Comparison of ENCODE assay signal across 22 cellular contexts in the genomic region with DNA sequence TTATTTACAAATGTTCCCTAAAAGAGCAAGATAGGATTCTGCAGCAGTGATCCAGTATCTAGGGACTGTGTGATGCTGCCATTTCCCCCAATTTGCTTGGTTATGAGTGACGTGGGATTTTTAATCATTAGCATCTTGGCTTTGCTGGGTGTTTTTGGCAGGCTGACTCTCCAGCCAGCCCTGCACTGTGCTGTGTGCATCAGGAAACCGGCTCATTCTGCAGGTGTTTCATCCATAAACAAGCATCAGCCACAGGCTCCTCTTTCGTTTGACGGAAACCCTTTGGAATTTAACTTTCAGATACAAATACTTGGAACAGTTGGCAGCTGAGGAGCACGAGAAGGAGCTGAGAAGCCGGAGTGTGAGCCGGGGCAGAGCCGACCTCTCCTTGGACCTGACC.
A peak's percentile ranks its signal among the peaks of the same experiment; 100 is the strongest.
DNase-seq lines count a peak whose midpoint lies in the region; ATAC-seq and TF ChIP-seq lines count a peak whose summit lies in the region.
"Had no signal": no experiment of that assay in that cellular context is flagged by ENCODE, and none has a peak within 500 bp of the region (broad histone marks: within the 10 kb centered on the region; RNA-seq: fewer than 3 reads in every experiment).

No MANE protein-coding gene starts in this region.

- peaks cover 41% of the 10 kb centered on the region for H3K4me1 Mint-ChIP-seq in brain

- no peak overlapping the region for H2AK5ac ChIP-seq in neuronal stem cell (ENCODE audit: low read depth, low read length)

- no peak overlapping the region for H2AFZ ChIP-seq in neuronal stem cell (ENCODE audit: low read length)

- H3K9ac ChIP-seq in neuronal stem cell (ENCODE audit: low read depth, low read length, poor library complexity), result no peak overlapping the region

- H3K27me3 ChIP-seq in neuronal stem cell (ENCODE audit: control insufficient read depth in 3 of 3, insufficient read depth in 3 of 3, low read depth in 1 of 3, low read length in 3 of 3) (no peaks in the 10 kb centered on the region), upper lobe of right lung (no peaks in the 10 kb centered on the region)
- H3K27me3 ChIP-seq: MG63 had no signal

- H3K4me1 ChIP-seq in neuronal stem cell (ENCODE audit: control insufficient read depth in 2 of 2, insufficient read depth in 1 of 2, low read depth in 1 of 2, low read length in 2 of 2), result peaks cover 0 to 1% of the 10 kb centered on the region in 2 donors
- H3K4me1 ChIP-seq in upper lobe of right lung, result peaks cover 3% of the 10 kb centered on the region

- peaks cover 15% of the 10 kb centered on the region for H3K36me3 Mint-ChIP-seq in brain
- H3K36me3 Mint-ChIP-seq: memory B cell had no signal

- no peak overlapping the region for H3K14ac ChIP-seq in neuronal stem cell (ENCODE audit: low read length)

- peak overlapping the region in 3 of 5 experiments; percentile 15 to 49 (median 44) for H3K27ac Mint-ChIP-seq in brain
- H3K27ac Mint-ChIP-seq: activated T-helper 2 cell treated with anti-CD3 and anti-CD28 coated beads, Interferon-gamma antibody, Interleukin-2, Interleukin-4, amounts not matched to agents 10 μg/mL and 5 μg/mL and 100 μg/mL, durations not matched to agents 14 hours and 24 hours and 36 hours; memory B cell; T-helper 17 cell had no signal

- no peaks in the 10 kb centered on the region for H3K79me1 ChIP-seq in neuronal stem cell (ENCODE audit: low read depth, low read length)

- POLR2A ChIA-PET in HEK293T (lab: Yijun Ruan, JAX), result no interaction called here

- no peak for ATAC-seq in upper lobe of right lung
- ATAC-seq: activated CD4-positive, CD25-positive, alpha-beta regulatory T cell treated with anti-CD3 and anti-CD28 coated beads, Interleukin-2, amount 50 U/mL, for 24 hours; HepG2; T-helper 17 cell had no signal

- H3K27me3 Mint-ChIP-seq in brain, result no peaks in the 10 kb centered on the region

- TF ChIP-seq CTCF in brain (conservative IDR thresholded peaks at IDR 0.05), result no peak
- TF ChIP-seq CTCF in upper lobe of right lung (IDR thresholded peaks at IDR 0.05), result no peak

- H3K36me3 ChIP-seq in neuronal stem cell (replicated peaks in 1 of 2; ENCODE audit: control insufficient read depth in 2 of 2, insufficient read depth in 2 of 2, low read length in 2 of 2), result peaks cover 5 to 67% of the 10 kb centered on the region in 2 donors
- no peaks in the 10 kb centered on the region for H3K36me3 ChIP-seq in upper lobe of right lung
- H3K36me3 ChIP-seq: MG63 had no signal

- peak overlapping the region; percentile 25 for H3K23ac ChIP-seq in neuronal stem cell (ENCODE audit: low read depth, low read length, poor library complexity)

- H3K4me3 Mint-ChIP-seq in brain, result peak overlapping the region in 1 of 5 experiments; percentile 27
- H3K4me3 Mint-ChIP-seq: memory B cell, neural crest cell, T-helper 17 cell had no signal

- H3K9me3 ChIP-seq in neuronal stem cell (replicated peaks in 1 of 2; ENCODE audit: control insufficient read depth in 2 of 2, insufficient read depth in 1 of 2, low read depth in 1 of 2, low read length in 2 of 2), result peaks cover 0 to 1% of the 10 kb centered on the region in 2 donors
- H3K9me3 ChIP-seq in upper lobe of right lung, result no peaks in the 10 kb centered on the region
- H3K9me3 ChIP-seq: MG63 had no signal

- DNase-seq in AG08395 (ENCODE audit: low spot score) (peak; percentile 35), HEK293T (ENCODE audit: extremely low spot score) (peak; percentile 2), neuronal stem cell (ENCODE audit: low spot score) (no peak), upper lobe of right lung (no peak), caudate nucleus (lab: John Stamatoyannopoulos, UW) (no peak), medulla oblongata (ENCODE audit: extremely low spot score) (no peak), cerebellar cortex (ENCODE audit: low spot score) (no peak)
- DNase-seq: COR-L47; head of caudate nucleus; MG63; NCI-H1694; NCI-H446; retina; Right ventricle myocardium superior; stimulated activated naive CD4-positive, alpha-beta T cell treated with Interleukin-2 at 50 U/mL for 16 hours; T-helper 17 cell had no signal

- no peak overlapping the region for H4K8ac ChIP-seq in neuronal stem cell (ENCODE audit: low read depth, low read length)

- no peak overlapping the region for H3K4me2 ChIP-seq in neuronal stem cell (ENCODE audit: insufficient read depth, low read length, poor library complexity, severe bottlenecking)

- H2BK15ac ChIP-seq in neuronal stem cell (ENCODE audit: low read length), result no peak overlapping the region

- no peak overlapping the region for H2BK12ac ChIP-seq in neuronal stem cell (ENCODE audit: low read length)

- intact Hi-C loops in upper lobe of right lung (cut with DNase I), result no loop called here

- H3K4me3 ChIP-seq in neuronal stem cell (ENCODE audit: low read length in 2 of 2) (no peak overlapping the region), upper lobe of right lung (no peak overlapping the region)
- H3K4me3 ChIP-seq: MG63 had no signal

- H2BK5ac ChIP-seq in neuronal stem cell (ENCODE audit: low read length), result no peak overlapping the region

- no peaks in the 10 kb centered on the region for H3K9me3 Mint-ChIP-seq in brain
- H3K9me3 Mint-ChIP-seq: activated T-helper 2 cell treated with anti-CD3 and anti-CD28 coated beads, Interferon-gamma antibody, Interleukin-2, Interleukin-4, amounts not matched to agents 10 μg/mL and 5 μg/mL and 100 μg/mL, durations not matched to agents 14 hours and 24 hours and 36 hours; memory B cell; neural crest cell had no signal

- CTCF ChIA-PET in HEK293T (lab: Yijun Ruan, JAX), result no interaction called here

- no peak overlapping the region for H3K18ac ChIP-seq in neuronal stem cell (ENCODE audit: low read length)

- H3K4ac ChIP-seq in neuronal stem cell (ENCODE audit: low read length), result no peak overlapping the region

- no peak overlapping the region for H2BK120ac ChIP-seq in neuronal stem cell (ENCODE audit: low read depth, low read length)

- WGBS in neuronal stem cell (ENCODE audit: extremely low coverage in 2 of 2, insufficient read length in 2 of 2, insufficient replicate concordance in 1 of 2), 2 donors, result no CpG with 5 or more reads among the region's 8 CpGs

- H4K91ac ChIP-seq in neuronal stem cell (ENCODE audit: low read depth, low read length, poor library complexity), result no peak overlapping the region

- H3K27ac ChIP-seq in neuronal stem cell (replicated peaks; ENCODE audit: low read length) (no peak overlapping the region), upper lobe of right lung (no peak overlapping the region), caudate nucleus (ENCODE audit: low read depth, low read length) (no peak overlapping the region)

TF ChIP-seq in HEK293T, 16 proteins besides CTCF, POLR2A, EP300 and RAD21:
- TF ChIP-seq SUZ12 (IDR thresholded peaks at IDR 0.05) (no peak), NFRKB (IDR thresholded peaks at IDR 0.05) (no peak)
- TF ChIP-seq, protein P1, sequence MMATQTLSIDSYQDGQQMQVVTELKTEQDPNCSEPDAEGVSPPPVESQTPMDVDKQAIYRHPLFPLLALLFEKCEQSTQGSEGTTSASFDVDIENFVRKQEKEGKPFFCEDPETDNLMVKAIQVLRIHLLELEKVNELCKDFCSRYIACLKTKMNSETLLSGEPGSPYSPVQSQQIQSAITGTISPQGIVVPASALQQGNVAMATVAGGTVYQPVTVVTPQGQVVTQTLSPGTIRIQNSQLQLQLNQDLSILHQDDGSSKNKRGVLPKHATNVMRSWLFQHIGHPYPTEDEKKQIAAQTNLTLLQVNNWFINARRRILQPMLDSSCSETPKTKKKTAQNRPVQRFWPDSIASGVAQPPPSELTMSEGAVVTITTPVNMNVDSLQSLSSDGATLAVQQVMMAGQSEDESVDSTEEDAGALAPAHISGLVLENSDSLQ (IDR thresholded peaks at IDR 0.05), result no peak

Comparison
In these comparisons a context has a peak if more than half of its experiments do, and no peak if none do; other contexts are left out.
1. DNase-seq: peak in AG08395 (single experiment) and HEK293T (single experiment); none in neuronal stem cell (single experiment), upper lobe of right lung (single experiment), caudate nucleus (0 of 61), medulla oblongata (single experiment) and cerebellar cortex (single experiment).